1 cellular context compared by ENCODE assay signal in the genomic region with DNA sequence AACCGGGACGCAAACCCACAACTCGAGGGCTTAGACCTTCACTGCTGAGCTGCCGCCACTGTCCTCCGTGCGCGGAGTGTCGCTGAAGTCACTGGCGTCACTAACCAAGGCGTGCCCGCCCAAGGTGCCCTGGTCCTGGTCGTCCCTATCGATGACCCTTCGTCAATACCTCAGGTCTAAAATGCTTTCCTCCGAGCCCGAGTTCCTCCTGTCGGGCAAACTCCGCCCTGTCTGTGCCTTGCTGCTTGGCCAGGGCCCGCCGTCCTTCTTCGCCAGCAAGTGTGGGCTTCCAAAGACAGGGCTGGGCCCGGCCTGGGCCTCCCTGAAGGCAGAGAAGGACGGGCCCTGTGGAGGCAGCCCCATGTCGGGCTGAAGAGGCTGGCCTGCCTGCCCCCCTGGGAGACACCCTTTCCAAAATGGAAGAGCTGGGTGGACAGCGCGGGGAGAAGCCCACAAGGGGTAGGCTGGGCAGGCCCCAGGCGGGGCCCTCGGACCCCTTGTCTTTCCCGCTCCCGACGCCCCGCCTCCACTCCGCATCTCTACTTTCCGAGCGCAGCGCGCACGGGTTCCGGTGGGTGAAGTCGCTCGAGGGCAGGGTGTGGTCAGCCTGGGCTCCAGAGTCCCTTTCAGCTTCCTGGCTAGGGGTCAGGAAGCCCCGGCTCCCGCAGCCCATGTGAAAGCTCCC.
TF ChIP-seq lines count a peak whose summit lies in the region.

No MANE protein-coding gene starts in this region.

TF ChIP-seq in HepG2, 621 proteins besides CTCF, POLR2A, EP300 and RAD21:
- TF ChIP-seq, protein P1, sequence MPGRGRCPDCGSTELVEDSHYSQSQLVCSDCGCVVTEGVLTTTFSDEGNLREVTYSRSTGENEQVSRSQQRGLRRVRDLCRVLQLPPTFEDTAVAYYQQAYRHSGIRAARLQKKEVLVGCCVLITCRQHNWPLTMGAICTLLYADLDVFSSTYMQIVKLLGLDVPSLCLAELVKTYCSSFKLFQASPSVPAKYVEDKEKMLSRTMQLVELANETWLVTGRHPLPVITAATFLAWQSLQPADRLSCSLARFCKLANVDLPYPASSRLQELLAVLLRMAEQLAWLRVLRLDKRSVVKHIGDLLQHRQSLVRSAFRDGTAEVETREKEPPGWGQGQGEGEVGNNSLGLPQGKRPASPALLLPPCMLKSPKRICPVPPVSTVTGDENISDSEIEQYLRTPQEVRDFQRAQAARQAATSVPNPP (CRISPR knock-in tag; IDR thresholded peaks at IDR 0.05): no peak
- TF ChIP-seq, protein P2, sequence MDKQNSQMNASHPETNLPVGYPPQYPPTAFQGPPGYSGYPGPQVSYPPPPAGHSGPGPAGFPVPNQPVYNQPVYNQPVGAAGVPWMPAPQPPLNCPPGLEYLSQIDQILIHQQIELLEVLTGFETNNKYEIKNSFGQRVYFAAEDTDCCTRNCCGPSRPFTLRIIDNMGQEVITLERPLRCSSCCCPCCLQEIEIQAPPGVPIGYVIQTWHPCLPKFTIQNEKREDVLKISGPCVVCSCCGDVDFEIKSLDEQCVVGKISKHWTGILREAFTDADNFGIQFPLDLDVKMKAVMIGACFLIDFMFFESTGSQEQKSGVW (CRISPR knock-in tag; IDR thresholded peaks at IDR 0.05; ENCODE audit: borderline replicate concordance): no peak
- 0 out of 2 replicates have a peak, but pooled peaks have one; percentile 33 for TF ChIP-seq HNRNPL (IDR thresholded peaks at IDR 0.05; ENCODE audit: low read depth, low read length)
